Comparison of ENCODE assay signal across 12 cellular contexts in genomic region chr17:61997649-61998048, GRCh38.
DNase-seq lines count a peak whose midpoint lies in the region; ATAC-seq and TF ChIP-seq lines count a peak whose summit lies in the region.
"Had no signal": no experiment of that assay in that cellular context is flagged by ENCODE, and none has a peak within 500 bp of the region (broad histone marks: within the 10 kb centered on the region; RNA-seq: fewer than 3 reads in every experiment).

No MANE protein-coding gene starts in this region.

- no peak overlapping the region for H2BK12ac ChIP-seq in trophoblast cell (ENCODE audit: low read length)

- intact Hi-C loops in heart left ventricle (cut with DNase I) (no loop called here), gastrocnemius medialis (cut with DNase I; ENCODE audit: low total_unique reads) (loop anchor here (5.0 kb wide), 1 partner anchor 65 kb away; no protein-coding TSS in a partner anchor)

- H2BK5ac ChIP-seq in trophoblast cell (ENCODE audit: low read depth, low read length, poor library complexity), result no peak overlapping the region

- H4K91ac ChIP-seq in trophoblast cell (ENCODE audit: low read depth, low read length), result no peak overlapping the region

- DNase-seq in NCI-H510A treated with DMSO at 0.1 percent for 48 hours (lab: John Stamatoyannopoulos, UW), result peak; percentile 50
- DNase-seq in NCI-H510A (lab: John Stamatoyannopoulos, UW), result no peak
- peak; percentile 42 for DNase-seq in adipocyte (ENCODE audit: low read depth)
- no peak for DNase-seq in heart left ventricle
- DNase-seq in gastrocnemius medialis, result no peak
- DNase-seq in NOMO-1 treated with dmso at 0.1 percent for 144 hours (lab: John Stamatoyannopoulos, UW; ENCODE audit: unreplicated experiment), result no peak
- no peak for DNase-seq in cerebellum (ENCODE audit: low spot score)
- no peak for DNase-seq in trophoblast cell
- DNase-seq: GOT3, small intestine, T1000 had no signal

- H3K27me3 ChIP-seq in adipocyte (replicated peaks; ENCODE audit: control insufficient read depth, insufficient read depth, low read length), result no peaks in the 10 kb centered on the region
- H3K27me3 ChIP-seq in heart left ventricle, result no peaks in the 10 kb centered on the region
- H3K27me3 ChIP-seq in gastrocnemius medialis, result no peaks in the 10 kb centered on the region
- no peaks in the 10 kb centered on the region for H3K27me3 ChIP-seq in trophoblast cell (ENCODE audit: insufficient read depth, low read length)
- H3K27me3 ChIP-seq: gastroesophageal sphincter had no signal

- no peak overlapping the region for H3K4ac ChIP-seq in trophoblast cell (ENCODE audit: low read depth, low read length)

- H3K36me3 ChIP-seq in adipocyte (ENCODE audit: control insufficient read depth, insufficient read depth, low read length, severe bottlenecking) (peaks cover 42% of the 10 kb centered on the region), heart left ventricle (peaks cover 0 to 64% (median 34%) of the 10 kb centered on the region in 9 donors), gastrocnemius medialis (peaks cover 0 to 22% of the 10 kb centered on the region in 2 donors), trophoblast cell (ENCODE audit: control insufficient read depth in 1 of 2, insufficient read depth in 2 of 2, low read length in 2 of 2) (peaks cover 16% of the 10 kb centered on the region in 2 experiments)

- H3K23ac ChIP-seq in trophoblast cell (ENCODE audit: low read length), result no peak overlapping the region

- H3K4me1 ChIP-seq in adipocyte (ENCODE audit: control insufficient read depth, insufficient read depth, low read length) (peaks cover 16% of the 10 kb centered on the region), heart left ventricle (peaks cover 0 to 31% (median 14%) of the 10 kb centered on the region in 12 donors), gastrocnemius medialis (peaks cover 55 to 62% of the 10 kb centered on the region in 2 donors), trophoblast cell (ENCODE audit: control insufficient read depth in 1 of 2, insufficient read depth in 2 of 2, low read length in 2 of 2) (no peaks in the 10 kb centered on the region)

- no peaks in the 10 kb centered on the region for H3K9me3 ChIP-seq in adipocyte (ENCODE audit: control insufficient read depth, low read length)
- H3K9me3 ChIP-seq in heart left ventricle, result no peaks in the 10 kb centered on the region
- no peaks in the 10 kb centered on the region for H3K9me3 ChIP-seq in gastrocnemius medialis
- no peaks in the 10 kb centered on the region for H3K9me3 ChIP-seq in trophoblast cell (ENCODE audit: insufficient read depth, low read depth, low read length)
- H3K9me3 ChIP-seq: gastroesophageal sphincter had no signal

- ATAC-seq in heart left ventricle, result peak; percentile 83 to 95 (median 92)
- peak; percentile 96 to 98 for ATAC-seq in gastrocnemius medialis
- ATAC-seq: gastroesophageal sphincter had no signal

- TF ChIP-seq POLR2A in heart left ventricle (IDR thresholded peaks at IDR 0.05), result no peak
- no peak for TF ChIP-seq POLR2A in gastrocnemius medialis (IDR thresholded peaks at IDR 0.05)

- H3K14ac ChIP-seq in trophoblast cell (ENCODE audit: low read length), result no peak overlapping the region

- H3K4me2 ChIP-seq in trophoblast cell (ENCODE audit: low read length), result no peak overlapping the region

- 29 to 42% (median 37%) methylated on average over 2 of the region's 2 CpGs for WGBS in heart left ventricle, 4 donors
- no CpG with 5 or more reads among the region's 2 CpGs for WGBS in trophoblast cell (ENCODE audit: extremely low coverage, insufficient coverage, insufficient read length)

- no peak overlapping the region for H2BK120ac ChIP-seq in trophoblast cell (ENCODE audit: insufficient read depth, low read length, poor library complexity)

- peak overlapping the region in 3 of 12 donors; percentile 2 to 13 (median 9) for H3K27ac ChIP-seq in heart left ventricle
- H3K27ac ChIP-seq in gastrocnemius medialis, result peak overlapping the region; percentile 63 to 82 (median 70)
- no peak overlapping the region for H3K27ac ChIP-seq in trophoblast cell (ENCODE audit: low read depth, low read length)
- H3K27ac ChIP-seq: gastroesophageal sphincter had no signal

- no peak overlapping the region for H3K18ac ChIP-seq in trophoblast cell (ENCODE audit: low read length)

- no peak overlapping the region for H4K12ac ChIP-seq in trophoblast cell (ENCODE audit: low read depth, low read length)

- no peaks in the 10 kb centered on the region for H3K79me1 ChIP-seq in trophoblast cell (ENCODE audit: low read length)

- no peak overlapping the region for H2AK5ac ChIP-seq in trophoblast cell (ENCODE audit: low read length)

- in situ Hi-C loops in gastrocnemius medialis (cut with MboI; ENCODE audit: low sequenced_read_pairs in 4 of 4), result no loop called here

- no peak overlapping the region for H2AFZ ChIP-seq in trophoblast cell (ENCODE audit: insufficient read depth, low read length, poor library complexity)

- H3K4me3 ChIP-seq in adipocyte (ENCODE audit: low read length), result no peak overlapping the region
- no peak overlapping the region for H3K4me3 ChIP-seq in heart left ventricle
- H3K4me3 ChIP-seq in gastrocnemius medialis, result peak overlapping the region in 3 of 4 donors; percentile 7 to 18 (median 8)
- no peak overlapping the region for H3K4me3 ChIP-seq in trophoblast cell (ENCODE audit: low read depth, low read length)
- H3K4me3 ChIP-seq: gastroesophageal sphincter had no signal

- no peaks in the 10 kb centered on the region for H3K79me2 ChIP-seq in trophoblast cell (ENCODE audit: control insufficient read depth, insufficient read depth, low read length, poor library complexity)

- no peak overlapping the region for H4K8ac ChIP-seq in trophoblast cell (ENCODE audit: low read depth, low read length)

- H3K9ac ChIP-seq in adipocyte (ENCODE audit: low read length), result no peak overlapping the region
- H3K9ac ChIP-seq in trophoblast cell (ENCODE audit: low read length), result no peak overlapping the region

- no peak for TF ChIP-seq CTCF in heart left ventricle (IDR thresholded peaks at IDR 0.05)
- no peak for TF ChIP-seq CTCF in gastrocnemius medialis (IDR thresholded peaks at IDR 0.05 in 4 of 5, conservative IDR thresholded peaks at IDR 0.05 in 1 of 5)

Comparison
In these comparisons a context has a peak if more than half of its experiments do, and no peak if none do; other contexts are left out.
1. DNase-seq: peak in NCI-H510A treated with DMSO at 0.1 percent for 48 hours (single experiment) and adipocyte (single experiment); none in NCI-H510A (single experiment), heart left ventricle (0 of 5), gastrocnemius medialis (0 of 2), NOMO-1 treated with dmso at 0.1 percent for 144 hours (single experiment), cerebellum (single experiment) and trophoblast cell (0 of 2).
2. H3K4me3 ChIP-seq: peak in gastrocnemius medialis (3 of 4); none in adipocyte (single experiment), heart left ventricle (0 of 12) and trophoblast cell (single experiment).